ENCODE assay signal across 27 cellular contexts in the genomic region with DNA sequence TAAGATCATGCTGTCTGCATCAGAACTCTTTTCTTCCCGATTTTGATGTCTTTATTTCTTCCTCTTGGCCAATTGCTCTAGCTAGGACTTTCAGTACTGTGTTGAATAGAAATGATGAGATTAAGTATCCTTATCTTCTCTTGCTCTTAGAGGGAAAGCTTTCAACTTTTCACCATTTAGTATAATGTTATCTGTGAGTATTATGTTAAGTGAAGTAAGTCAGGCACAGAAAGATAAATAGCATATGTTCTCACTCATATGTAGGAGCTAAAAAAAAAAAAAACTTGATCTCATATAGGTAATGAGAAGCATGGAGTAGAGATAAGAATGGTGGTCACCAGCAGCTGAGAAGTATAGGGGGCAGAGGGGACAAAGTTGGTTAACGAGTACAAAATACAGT.
"Had no signal": no experiment of that assay in that cellular context is flagged by ENCODE, and none has a peak within 500 bp of the region (broad histone marks: within the 10 kb centered on the region; RNA-seq: fewer than 3 reads in every experiment).

No MANE protein-coding gene starts in this region.

- ATAC-seq: natural killer cell; psoas muscle; right cardiac atrium; right lobe of liver; stimulated activated memory B cell treated with anti-CD40 and anti-IgM and Interleukin-4, amounts not matched to agents 10 μg/mL and 1 μg/mL and 100 μg/mL, for 72 hours; stimulated activated naive CD8-positive, alpha-beta T cell treated with anti-CD3 and anti-CD28 coated beads, Interleukin-15, amount 100 ng/mL, for 72 hours; stimulated activated naive CD8-positive, alpha-beta T cell treated with anti-CD3 and anti-CD28 coated beads, Interleukin-15, Interleukin-2, amounts not matched to agents 100 U/mL and 50 U/mL, for 24 hours; upper lobe of right lung had no signal

- H3K36me3 ChIP-seq: neural progenitor cell, ovary, right lobe of liver, sigmoid colon, suprapubic skin, tibial artery, transverse colon, upper lobe of right lung, uterus had no signal

- H3K9me3 ChIP-seq: ovary, psoas muscle, right lobe of liver, sigmoid colon, suprapubic skin, testis, tibial artery, transverse colon, upper lobe of right lung, uterus had no signal

- H3K4me3 ChIP-seq: neural progenitor cell, ovary, psoas muscle, right lobe of liver, sigmoid colon, suprapubic skin, testis, tibial artery, transverse colon, upper lobe of right lung, uterus had no signal

- H3K4me1 ChIP-seq: neural progenitor cell, parathyroid adenoma, psoas muscle, right lobe of liver, sigmoid colon, suprapubic skin, testis, tibial artery, transverse colon, upper lobe of right lung, uterus had no signal

- H3K27me3 ChIP-seq: neural progenitor cell, ovary, right lobe of liver, sigmoid colon, suprapubic skin, testis, tibial artery, transverse colon, upper lobe of right lung, uterus had no signal

- H3K27ac ChIP-seq: neural progenitor cell, ovary, parathyroid adenoma, psoas muscle, right lobe of liver, sigmoid colon, suprapubic skin, testis, tibial artery, transverse colon, upper lobe of right lung, uterus had no signal

- DNase-seq: natural killer cell; occipital lobe; ovary; posterior cingulate gyrus; psoas muscle; right cardiac atrium; right lobe of liver; sigmoid colon; small intestine; stimulated activated CD4-positive, alpha-beta T cell treated with anti-CD3 and anti-CD28 coated beads, Interleukin-15, amount 100 ng/mL, for 24 hours; stimulated activated CD4-positive, alpha-beta T cell treated with anti-CD3 and anti-CD28 coated beads, Interleukin-2, amount 100 ng/mL, for 24 hours; stimulated activated CD4-positive, alpha-beta T cell treated with anti-CD3 and anti-CD28 coated beads, Interleukin-2, amount 100 ng/mL, for 48 hours; stimulated activated CD4-positive, alpha-beta T cell treated with anti-CD3 and anti-CD28 coated beads, Interleukin-4, amount 100 ng/mL, for 4 hours; stimulated activated CD8-positive, alpha-beta memory T cell treated with anti-CD3 and anti-CD28 coated beads, Interleukin-4, amount 100 ng/mL, for 48 hours; stimulated activated naive CD4-positive, alpha-beta T cell; stimulated activated naive CD8-positive, alpha-beta T cell treated with anti-CD3 and anti-CD28 coated beads, Interleukin-15, amount 100 ng/mL, for 72 hours; stimulated activated naive CD8-positive, alpha-beta T cell treated with anti-CD3 and anti-CD28 coated beads, Interleukin-15, Interleukin-2, amounts not matched to agents 100 U/mL and 50 U/mL, for 24 hours; substantia nigra; testis; tibial artery; transverse colon; upper lobe of right lung; uterus had no signal
